In the genomic region with DNA sequence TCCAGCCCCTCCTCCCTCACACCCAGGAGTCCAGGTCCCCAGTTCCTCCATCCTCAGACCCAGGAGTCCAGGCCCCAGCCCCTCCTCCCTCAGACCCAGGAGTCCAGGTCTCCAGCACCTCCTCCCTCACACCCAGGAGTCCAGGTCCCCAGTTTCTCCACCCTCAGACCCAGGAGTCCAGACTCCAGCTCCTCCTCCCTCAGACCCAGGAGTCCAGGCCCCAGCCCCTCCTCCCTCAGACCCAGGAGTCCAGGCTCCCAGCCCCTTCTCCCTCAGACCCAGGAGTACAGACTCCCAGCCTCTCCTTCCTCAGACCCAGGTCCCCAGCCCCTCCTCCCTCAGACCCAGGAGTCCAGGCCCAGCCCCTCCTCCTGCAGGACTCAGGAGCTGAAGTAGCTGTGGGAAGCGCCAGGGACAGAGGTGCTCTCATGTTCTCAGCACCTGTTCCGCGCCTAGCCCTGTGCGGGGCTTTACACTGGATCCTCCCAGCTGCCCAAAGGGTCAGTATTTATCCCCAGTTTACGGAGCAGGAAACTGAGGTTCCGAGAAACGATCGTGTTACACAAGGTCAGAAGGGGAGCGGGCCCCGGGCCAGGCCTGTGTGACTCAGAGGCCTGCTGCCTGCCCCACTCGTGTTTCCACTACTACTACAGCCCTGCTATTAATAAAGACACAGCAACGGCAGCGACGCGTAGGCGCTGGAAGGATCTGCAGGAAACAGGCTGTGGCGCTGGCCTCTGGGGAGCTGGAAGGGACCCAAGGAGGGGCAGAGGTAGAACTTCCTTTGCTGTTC, we compare ENCODE assay signal across 8 cellular contexts. TPM values are rescaled to one million over a fixed set of nuclear protein-coding genes. Genes with fewer than 3 reads are reported as not detected.
DNase-seq lines count a peak whose midpoint lies in the region; ATAC-seq and TF ChIP-seq lines count a peak whose summit lies in the region.

No MANE protein-coding gene starts in this region.

- no peaks in the 10 kb centered on the region for H3K27me3 ChIP-seq in MG63

- H3K36me3 ChIP-seq in MG63: no peaks in the 10 kb centered on the region

- DNase-seq in AG08396 (ENCODE audit: low spot score) (peak; percentile 80), MG63 (peak; percentile 95), epithelial cell of esophagus (ENCODE audit: low read depth) (peak; percentile 31), myocyte (ENCODE audit: low read depth) (peak; percentile 61), DMS153 treated with DMSO at 0.1 percent for 48 hours (lab: John Stamatoyannopoulos, UW; ENCODE audit: unreplicated experiment) (no peak)
- DNase-seq in activated T-cell treated with anti-CD3 and anti-CD28 coated beads, Interleukin-2, amount 50 U/mL, for 4 hours: no peak
- DNase-seq in activated naive CD4-positive, alpha-beta T cell (lab: John Stamatoyannopoulos, UW): no peak

- no peaks in the 10 kb centered on the region for H3K9me3 Mint-ChIP-seq in activated T-cell treated with anti-CD3 and anti-CD28 coated beads, Interleukin-2, amount 50 U/mL, for 4 hours

- no peak overlapping the region for H3K4me3 ChIP-seq in MG63
- no peak overlapping the region for H3K4me3 ChIP-seq in epithelial cell of esophagus (ENCODE audit: low read length)

- TF ChIP-seq CTCF in epithelial cell of esophagus (IDR thresholded peaks at IDR 0.05; ENCODE audit: insufficient read depth, low read depth, low read length, missing control alignments): no peak

- no peak overlapping the region for H3K4me3 Mint-ChIP-seq in activated T-cell treated with anti-CD3 and anti-CD28 coated beads, Interleukin-2, amount 50 U/mL, for 4 hours

- no peaks in the 10 kb centered on the region for H3K9me3 ChIP-seq in MG63

- no peaks in the 10 kb centered on the region for H3K4me1 Mint-ChIP-seq in activated T-cell treated with anti-CD3 and anti-CD28 coated beads, Interleukin-2, amount 50 U/mL, for 4 hours (ENCODE audit: low read depth)

- H3K36me3 Mint-ChIP-seq in activated T-cell treated with anti-CD3 and anti-CD28 coated beads, Interleukin-2, amount 50 U/mL, for 4 hours (ENCODE audit: insufficient read depth): no peaks in the 10 kb centered on the region

- no peak for ATAC-seq in GM18517 (IDR thresholded peaks at IDR 0.05; ENCODE audit: unreplicated experiment)
- no peak for ATAC-seq in activated T-cell treated with anti-CD3 and anti-CD28 coated beads, Interleukin-2, amount 50 U/mL, for 4 hours

- peaks cover 28% of the 10 kb centered on the region for H3K27me3 Mint-ChIP-seq in activated T-cell treated with anti-CD3 and anti-CD28 coated beads, Interleukin-2, amount 50 U/mL, for 4 hours (ENCODE audit: low read depth)

RNA-seq across cellular contexts. Expression of gene SBK3, which starts 1.7 kb away (rescaled TPM):
- total RNA-seq in MG63 (2014; rRNA removed; shearing (Covaris generic); ENCODE audit: low replicate concordance): 0.43 TPM in 1 of 2 replicates, not detected in the other
- 1.4 and 5.1 TPM in 2 replicates for total RNA-seq in myocyte
- polyA plus RNA-seq in myocyte (2012): 0.55 TPM
- not detected for total RNA-seq in activated T-cell treated with anti-CD3 and anti-CD28 coated beads, Interleukin-2, amount 50 U/mL, for 4 hours

RNA-seq across cellular contexts. Expression of gene SBK2, which starts 10.1 kb away (rescaled TPM):
- 0.20 TPM in 1 of 2 replicates, not detected in the other for total RNA-seq in MG63 (2014; rRNA removed; shearing (Covaris generic); ENCODE audit: low replicate concordance)
- total RNA-seq in myocyte: 39.9 and 84.5 TPM in 2 replicates
- 19.5 TPM for polyA plus RNA-seq in myocyte (2012)
- not detected for total RNA-seq in activated T-cell treated with anti-CD3 and anti-CD28 coated beads, Interleukin-2, amount 50 U/mL, for 4 hours

RNA-seq across cellular contexts. Expression of gene ZNF579, which starts 33.6 kb away (rescaled TPM):
- 7.2 and 8.6 TPM in 2 replicates for total RNA-seq in MG63 (2014; rRNA removed; shearing (Covaris generic); ENCODE audit: low replicate concordance)
- 13.1 and 13.3 TPM in 2 replicates for total RNA-seq in myocyte
- polyA plus RNA-seq in myocyte (2012): 13.4 TPM
- total RNA-seq in activated T-cell treated with anti-CD3 and anti-CD28 coated beads, Interleukin-2, amount 50 U/mL, for 4 hours: 10 to 100 TPM; 10.1 to 12.2 (median 11.0) TPM

RNA-seq across cellular contexts. Expression of gene FIZ1, which starts 52.3 kb away (rescaled TPM):
- total RNA-seq in MG63 (2014; rRNA removed; shearing (Covaris generic); ENCODE audit: low replicate concordance): 2.9 and 4.0 TPM in 2 replicates
- 5.3 and 9.1 TPM in 2 replicates for total RNA-seq in myocyte
- polyA plus RNA-seq in myocyte (2012): 10.8 TPM
- total RNA-seq in activated T-cell treated with anti-CD3 and anti-CD28 coated beads, Interleukin-2, amount 50 U/mL, for 4 hours: 10 to 100 TPM; 31.4 to 35.5 (median 34.4) TPM

RNA-seq across cellular contexts. Expression of gene ZNF524, which starts 53.1 kb away (rescaled TPM):
- total RNA-seq in MG63 (2014; rRNA removed; shearing (Covaris generic); ENCODE audit: low replicate concordance): 7.9 and 22.4 TPM in 2 replicates
- 21.9 and 29.8 TPM in 2 replicates for total RNA-seq in myocyte
- 13.9 TPM for polyA plus RNA-seq in myocyte (2012)
- total RNA-seq in activated T-cell treated with anti-CD3 and anti-CD28 coated beads, Interleukin-2, amount 50 U/mL, for 4 hours: 10 to 100 TPM; 12.5 to 12.6 (median 12.6) TPM

Comparison
In these comparisons a context has a peak if more than half of its experiments do, and no peak if none do; other contexts are left out.
1. DNase-seq: peak in AG08396 (single experiment), MG63 (single experiment), epithelial cell of esophagus (single experiment) and myocyte (single experiment); none in activated T-cell treated with anti-CD3 and anti-CD28 coated beads, Interleukin-2, amount 50 U/mL, for 4 hours (single experiment), activated naive CD4-positive, alpha-beta T cell (0 of 4) and DMS153 treated with DMSO at 0.1 percent for 48 hours (single experiment).
2. RNA of gene SBK2, which starts 10.1 kb away (total RNA-seq): 39.9 to 84.5 TPM in myocyte; 0.20 TPM in MG63 and not detected in activated T-cell treated with anti-CD3 and anti-CD28 coated beads, Interleukin-2, amount 50 U/mL, for 4 hours; every median in the first group is over 10 times any median in the second.